In the genomic region with DNA sequence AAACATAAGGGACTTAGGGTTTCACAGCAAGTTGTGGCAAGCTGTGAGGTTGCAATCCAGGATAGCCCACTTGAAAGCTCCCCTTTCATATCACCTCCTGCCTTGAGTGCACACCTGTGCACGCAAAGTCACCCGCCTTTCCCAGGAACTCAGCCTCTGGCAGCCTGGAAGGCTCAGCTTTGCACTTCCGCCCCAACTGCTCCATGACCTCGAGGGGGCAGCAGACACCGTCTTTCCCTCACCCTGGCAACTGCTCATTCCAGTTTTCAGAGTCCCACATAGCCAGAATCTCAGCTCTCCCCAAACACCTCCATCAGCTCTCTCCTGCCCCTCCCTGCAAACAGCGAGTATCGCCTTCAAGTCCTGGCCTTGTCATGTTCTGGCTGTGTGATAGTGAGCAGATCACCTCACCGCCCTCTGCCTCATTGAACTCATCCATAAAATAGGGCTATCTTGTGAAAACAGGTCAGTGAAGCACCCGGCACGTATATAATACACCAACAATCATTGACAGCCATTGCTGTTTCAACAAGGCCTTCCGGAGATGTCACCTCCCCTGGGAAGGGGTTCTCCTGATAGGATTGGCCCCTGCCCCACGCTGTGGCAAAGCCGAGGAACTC, we compare ENCODE assay signal across 8 cellular contexts. TPM values are rescaled to one million over a fixed set of nuclear protein-coding genes. Genes with fewer than 3 reads are reported as not detected.
DNase-seq lines count a peak whose midpoint lies in the region; ATAC-seq, FAIRE-seq and TF ChIP-seq lines count a peak whose summit lies in the region.

No MANE protein-coding gene starts in this region.

- peak overlapping the region; percentile 13; the same call in 1 of the 2 replicates for H3K9ac ChIP-seq in HepG2 (ENCODE audit: insufficient read depth, low read depth, low read length)

- intact Hi-C loops in activated CD4-positive, alpha-beta T cell treated with anti-CD3 and anti-CD28 coated beads, Interleukin-2, amount 10 ng/mL, durations not matched to agents 24 days and 14 days (cut with micrococcal nuclease): loop anchor here (1.0 kb wide), 2 partner anchors 152 to 320 kb away; no protein-coding TSS in a partner anchor
- intact Hi-C loops in HepG2 (cut with micrococcal nuclease; ENCODE audit: unreplicated experiment): loop anchor here (1.0 to 10.0 kb wide), 4 partner anchors 101 to 321 kb away; a partner anchor contains a TSS

- peaks cover 15 to 46% (median 35%) of the 10 kb centered on the region in 4 donors for H3K4me1 Mint-ChIP-seq in CD4-positive, CD25-positive, alpha-beta regulatory T cell
- H3K4me1 Mint-ChIP-seq in activated CD4-positive, alpha-beta T cell treated with anti-CD3 and anti-CD28 coated beads, Interleukin-2, amount 10 ng/mL, durations not matched to agents 24 days and 14 days: peaks cover 34% of the 10 kb centered on the region

- H3K9me3 Mint-ChIP-seq in CD4-positive, CD25-positive, alpha-beta regulatory T cell: peaks cover 0 to 2% (median 0%) of the 10 kb centered on the region in 7 donors
- no peaks in the 10 kb centered on the region for H3K9me3 Mint-ChIP-seq in activated CD4-positive, alpha-beta T cell treated with anti-CD3 and anti-CD28 coated beads, Interleukin-2, amount 10 ng/mL, durations not matched to agents 24 days and 14 days

- peaks cover 37% of the 10 kb centered on the region for H3K4me1 ChIP-seq in CD4-positive, CD25-positive, alpha-beta regulatory T cell (ENCODE audit: control insufficient read depth, insufficient read depth, low read length, poor library complexity, severe bottlenecking)
- H3K4me1 ChIP-seq in HepG2 (ENCODE audit: insufficient read depth, low read length): peaks cover 68% of the 10 kb centered on the region

- peak; percentile 98 for TF ChIP-seq CTCF in choroid plexus epithelial cell (conservative IDR thresholded peaks at IDR 0.05; ENCODE audit: low read depth, low read length)
- TF ChIP-seq CTCF in HepG2 (CRISPR knock-in tag; IDR thresholded peaks at IDR 0.05): peak; percentile 99

- no peak for TF ChIP-seq EP300 in HepG2 (IDR thresholded peaks at IDR 0.05; ENCODE audit: low read depth in 2 of 2, low read length in 2 of 2)
- no peak for TF ChIP-seq EP300 in HepG2 (CRISPR knock-in tag; IDR thresholded peaks at IDR 0.05; ENCODE audit: borderline replicate concordance)

- FAIRE-seq in HepG2 (lab: Jason Lieb, UNC): peak; percentile 93

- H2AFZ ChIP-seq in HepG2 (ENCODE audit: low read length): no peak overlapping the region

- TF ChIP-seq RAD21 in HepG2 (CRISPR knock-in tag; IDR thresholded peaks at IDR 0.05): peak; percentile 97

- DNase-seq in CD4-positive, CD25-positive, alpha-beta regulatory T cell: peak; percentile 67 to 78 (median 69)
- DNase-seq in NCI-H526 treated with DMSO at 0.1 percent for 48 hours (lab: John Stamatoyannopoulos, UW) (peak; percentile 84), choroid plexus epithelial cell (ENCODE audit: low read depth) (peak; percentile 87), HepG2 (ENCODE audit: low spot score) (peak; percentile 87)
- DNase-seq in activated CD4-positive, alpha-beta T cell treated with anti-CD3 and anti-CD28 coated beads, Interleukin-2, amount 10 ng/mL, durations not matched to agents 24 days and 14 days: peak; percentile 94
- peak; percentile 38 to 70 (median 58) for DNase-seq in stimulated activated CD4-positive, alpha-beta T cell treated with anti-CD3 and anti-CD28 coated beads, TNF-alpha, amount 100 ng/mL, for 1 hour (ENCODE audit: low read depth in 3 of 3, low spot score in 1 of 3)

- CTCF ChIA-PET in HepG2 (lab: Yijun Ruan, JAX; ENCODE audit: low intra/inter-chr PET ratio, low total read pairs): interaction anchor here (0.8 to 2.3 kb wide), 5 partner anchors 97 to 320 kb away, joined by 3 to 41 read pairs (median 12); no protein-coding TSS in a partner anchor

- no peaks in the 10 kb centered on the region for H3K9me3 ChIP-seq in CD4-positive, CD25-positive, alpha-beta regulatory T cell (ENCODE audit: control insufficient read depth in 2 of 2, low read length in 2 of 2)
- H3K9me3 ChIP-seq in HepG2 (ENCODE audit: low read length): no peaks in the 10 kb centered on the region

- no peaks in the 10 kb centered on the region for H3K27me3 ChIP-seq in CD4-positive, CD25-positive, alpha-beta regulatory T cell (ENCODE audit: control insufficient read depth, insufficient read depth, low read length)
- H3K27me3 ChIP-seq in HepG2 (ENCODE audit: control insufficient read depth in 1 of 2, insufficient read depth in 2 of 2, low read length in 2 of 2): no peaks in the 10 kb centered on the region; a peak in 2 of 5 replicates

- peak overlapping the region in 2 of 4 donors; percentile 27 to 39 for H3K4me3 Mint-ChIP-seq in CD4-positive, CD25-positive, alpha-beta regulatory T cell
- H3K4me3 Mint-ChIP-seq in activated CD4-positive, alpha-beta T cell treated with anti-CD3 and anti-CD28 coated beads, Interleukin-2, amount 10 ng/mL, durations not matched to agents 24 days and 14 days: no peak overlapping the region

- peak overlapping the region in 2 of 3 donors; percentile 1 to 71 for H3K27ac Mint-ChIP-seq in CD4-positive, CD25-positive, alpha-beta regulatory T cell
- peak overlapping the region; percentile 8 for H3K27ac Mint-ChIP-seq in activated CD4-positive, alpha-beta T cell treated with anti-CD3 and anti-CD28 coated beads, Interleukin-2, amount 10 ng/mL, durations not matched to agents 24 days and 14 days

- no peak for TF ChIP-seq POLR2A in HepG2 (IDR thresholded peaks at IDR 0.05; ENCODE audit: insufficient read depth in 1 of 2, low read depth in 2 of 2, low read length in 2 of 2)

- WGBS in HepG2 (ENCODE audit: low lambda C conversion rate): 27% methylated on average over 12 of the region's 13 CpGs

- no peak for ATAC-seq in CD4-positive, CD25-positive, alpha-beta regulatory T cell (ENCODE audit: low read depth in 2 of 2)
- ATAC-seq in HG03432 (IDR thresholded peaks at IDR 0.05; ENCODE audit: unreplicated experiment) (peak; percentile 30), HepG2 (peak; percentile 76), GM19328 (IDR thresholded peaks at IDR 0.05; ENCODE audit: unreplicated experiment) (no peak)

- no peak overlapping the region for H3K27ac ChIP-seq in CD4-positive, CD25-positive, alpha-beta regulatory T cell (ENCODE audit: insufficient read depth, low read length, poor library complexity, severe bottlenecking)
- H3K27ac ChIP-seq in HepG2 (ENCODE audit: extremely low read length, insufficient read depth, low read length): no peak overlapping the region

- in situ Hi-C loops in HepG2 (cut with HindIII; ENCODE audit: extremely low pct_ligation_motif_present, low pct_unique_long_range_greater_than_20kb): loop anchor here (5.0 to 10.0 kb wide), 4 partner anchors 103 to 315 kb away; a partner anchor contains a TSS

- peak overlapping the region; percentile 78 for H3K4me2 ChIP-seq in HepG2 (ENCODE audit: low read depth, low read length)

- H3K36me3 ChIP-seq in CD4-positive, CD25-positive, alpha-beta regulatory T cell (ENCODE audit: control insufficient read depth, insufficient read depth, low read length): no peaks in the 10 kb centered on the region
- no peaks in the 10 kb centered on the region for H3K36me3 ChIP-seq in HepG2 (replicated peaks in 1 of 2; ENCODE audit: control insufficient read depth in 1 of 2, insufficient read depth in 2 of 2, low read length in 2 of 2)

- no peaks in the 10 kb centered on the region for H3K36me3 Mint-ChIP-seq in CD4-positive, CD25-positive, alpha-beta regulatory T cell
- H3K36me3 Mint-ChIP-seq in activated CD4-positive, alpha-beta T cell treated with anti-CD3 and anti-CD28 coated beads, Interleukin-2, amount 10 ng/mL, durations not matched to agents 24 days and 14 days (ENCODE audit: low read depth): no peaks in the 10 kb centered on the region

- BruUV-seq in HepG2 (replicated peaks; lab: Mats Ljungman, UMichigan): no TSS peak

- H4K20me1 ChIP-seq in HepG2 (ENCODE audit: insufficient read depth, low read length): no peaks in the 10 kb centered on the region

- H3K79me2 ChIP-seq in HepG2 (ENCODE audit: insufficient read depth, low read length): no peaks in the 10 kb centered on the region

- H3K27me3 Mint-ChIP-seq in CD4-positive, CD25-positive, alpha-beta regulatory T cell: peaks cover 18% of the 10 kb centered on the region
- peaks cover under 1% of the 10 kb centered on the region for H3K27me3 Mint-ChIP-seq in activated CD4-positive, alpha-beta T cell treated with anti-CD3 and anti-CD28 coated beads, Interleukin-2, amount 10 ng/mL, durations not matched to agents 24 days and 14 days

- POLR2A ChIA-PET in HepG2 (lab: Yijun Ruan, JAX): interaction anchor here (0.9 to 1.1 kb wide), 4 partner anchors 151 to 321 kb away, joined by 3 to 5 read pairs (median 4); a partner anchor contains a TSS

- no peak overlapping the region for H3K4me3 ChIP-seq in CD4-positive, CD25-positive, alpha-beta regulatory T cell (ENCODE audit: low read depth, low read length)
- no peak overlapping the region for H3K4me3 ChIP-seq in choroid plexus epithelial cell (ENCODE audit: low read depth, low read length)
- H3K4me3 ChIP-seq in HepG2 (replicated peaks in 1 of 3; ENCODE audit: insufficient read depth in 1 of 3, low read depth in 2 of 3, low read length in 3 of 3): peak overlapping the region in 1 of 3 experiments; percentile 43; a peak in 2 of 6 replicates

RNA-seq across cellular contexts. Expression of a gene that starts 32.2 kb away (rescaled TPM):
- total RNA-seq in CD4-positive, CD25-positive, alpha-beta regulatory T cell: 309 TPM
- 100 to 1,000 TPM; 118 to 163 (median 140) TPM for polyA plus RNA-seq in CD4-positive, CD25-positive, alpha-beta regulatory T cell
- 79.1 and 79.7 TPM in 2 replicates for total RNA-seq in activated CD4-positive, alpha-beta T cell treated with anti-CD3 and anti-CD28 coated beads, Interleukin-2, amount 10 ng/mL, durations not matched to agents 24 days and 14 days
- total RNA-seq in HepG2 (2016; rRNA removed; fragmentation: Illumina TruSeq; extraction: Trizol): 34.5 and 51.4 TPM in 2 replicates
- 9.0 and 9.5 TPM in 2 replicates for total RNA-seq in HepG2 (2016; cell fraction: cytosol; rRNA removed; fragmentation: Illumina TruSeq; extraction: Trizol; ENCODE audit: low read depth)
- 34.2 and 48.2 TPM in 2 replicates for total RNA-seq in HepG2 (2016; cell fraction: insoluble cytoplasmic fraction; rRNA removed; fragmentation: Illumina TruSeq; extraction: Trizol)
- total RNA-seq in HepG2 (2016; cell fraction: membrane; rRNA removed; fragmentation: Illumina TruSeq; extraction: Trizol): 15.6 and 16.3 TPM in 2 replicates
- 27.9 and 32.7 TPM in 2 replicates for total RNA-seq in HepG2 (2016; cell fraction: nucleus; rRNA removed; fragmentation: Illumina TruSeq; extraction: Trizol)
- 38.5 and 46.7 TPM in 2 replicates for polyA plus RNA-seq in HepG2 (2011; rRNA removed)
- polyA plus RNA-seq in HepG2 (2011; cell fraction: cytosol; rRNA removed): 23.2 and 32.0 TPM in 2 replicates
- 25.8 and 30.0 TPM in 2 replicates for polyA plus RNA-seq in HepG2 (2011; cell fraction: nucleus; rRNA removed)
- 22.0 and 22.4 TPM in 2 replicates for polyA plus RNA-seq in HepG2 (2012)
- 0.94 and 1.2 TPM in 2 replicates for polyA plus RNA-seq in HepG2 (2016; cell fraction: cytosol; fragmentation: Illumina TruSeq; extraction: Trizol; ENCODE audit: low read depth)
- polyA plus RNA-seq in HepG2 (2016; cell fraction: insoluble cytoplasmic fraction; fragmentation: Illumina TruSeq; extraction: Trizol; ENCODE audit: low read depth): 30.5 and 31.1 TPM in 2 replicates
- polyA plus RNA-seq in HepG2 (2016; cell fraction: membrane; fragmentation: Illumina TruSeq; extraction: Trizol; ENCODE audit: low read depth): 4.9 and 5.6 TPM in 2 replicates
- polyA plus RNA-seq in HepG2 (2016; cell fraction: nucleus; fragmentation: Illumina TruSeq; extraction: Trizol; ENCODE audit: insufficient read depth, low read depth): 29.4 and 29.5 TPM in 2 replicates
- polyA minus RNA-seq in HepG2 (2011; rRNA and poly(A)+ RNA removed; ENCODE audit: low replicate concordance): 24.7 and 34.0 TPM in 2 replicates
- 34.3 and 35.4 TPM in 2 replicates for polyA minus RNA-seq in HepG2 (2011; cell fraction: cytosol; rRNA and poly(A)+ RNA removed)
- 56.5 and 61.2 TPM in 2 replicates for polyA minus RNA-seq in HepG2 (2011; cell fraction: nucleus; rRNA and poly(A)+ RNA removed)

Comparison
In these comparisons a context has a peak if more than half of its experiments do, and no peak if none do; other contexts are left out.
1. ATAC-seq: peak in HG03432 (single experiment) and HepG2 (single experiment); none in CD4-positive, CD25-positive, alpha-beta regulatory T cell (0 of 2) and GM19328 (single experiment).
2. Peak in every context shown above with its lines, with median percentiles within 50 percentile points of each other: DNase-seq.